Comparison of ENCODE assay signal across 10 cellular contexts in genomic region chr22:21003782-21004181, GRCh38. TPM values are rescaled to one million over a fixed set of nuclear protein-coding genes. Genes with fewer than 3 reads are reported as not detected.
DNase-seq lines count a peak whose midpoint lies in the region; ATAC-seq and TF ChIP-seq lines count a peak whose summit lies in the region.
"Had no signal": no experiment of that assay in that cellular context is flagged by ENCODE, and none has a peak within 500 bp of the region (broad histone marks: within the 10 kb centered on the region; RNA-seq: fewer than 3 reads in every experiment).

No MANE protein-coding gene starts in this region.

- peaks cover 15% of the 10 kb centered on the region for H3K4me1 Mint-ChIP-seq in activated T-helper 2 cell treated with anti-CD3 and anti-CD28 coated beads, Interferon-gamma antibody, Interleukin-2, Interleukin-4, amounts not matched to agents 10 μg/mL and 5 μg/mL and 100 μg/mL, durations not matched to agents 14 hours and 24 hours and 36 hours (ENCODE audit: low read depth)
- peaks cover 16 to 40% (median 29%) of the 10 kb centered on the region in 3 donors for H3K4me1 Mint-ChIP-seq in naive B cell

- peaks cover 33 to 42% (median 37%) of the 10 kb centered on the region in 10 experiments for H3K4me1 ChIP-seq in BLaER1 treated with 17β-estradiol and CSF1 and Interleukin-3, amounts not matched to agents 10 nM and 100 nM
- H3K4me1 ChIP-seq in HCT116 (ENCODE audit: control insufficient read depth in 1 of 2, insufficient read depth in 2 of 2, low read length in 2 of 2) (peaks cover 17 to 28% of the 10 kb centered on the region in 2 experiments), heart left ventricle (peaks cover 3 to 36% (median 30%) of the 10 kb centered on the region in 12 donors)

- peak overlapping the region; percentile 96 to 100 (median 99) for H3K4me2 ChIP-seq in BLaER1 treated with 17β-estradiol and CSF1 and Interleukin-3, amounts not matched to agents 10 nM and 100 nM
- H3K4me2 ChIP-seq in HCT116 (ENCODE audit: low read length), result peak overlapping the region; percentile 86

- peaks cover 12 to 20% (median 18%) of the 10 kb centered on the region in 11 experiments; a peak in 21 of 22 replicates for H3K36me3 ChIP-seq in BLaER1 treated with 17β-estradiol and CSF1 and Interleukin-3, amounts not matched to agents 10 nM and 100 nM
- peaks cover 3 to 11% of the 10 kb centered on the region in 2 experiments; a peak in 3 of 4 replicates for H3K36me3 ChIP-seq in HCT116 (ENCODE audit: control insufficient read depth in 1 of 2, insufficient read depth in 2 of 2, low read length in 2 of 2)
- H3K36me3 ChIP-seq in heart left ventricle, result peaks cover 0 to 17% (median 15%) of the 10 kb centered on the region in 9 donors

- H3K27me3 ChIP-seq in BLaER1 treated with 17β-estradiol and CSF1 and Interleukin-3, amounts not matched to agents 10 nM and 100 nM, result no peaks in the 10 kb centered on the region
- H3K27me3 ChIP-seq in HCT116 (ENCODE audit: insufficient read depth, low read length) (no peaks in the 10 kb centered on the region), heart left ventricle (no peaks in the 10 kb centered on the region)
- H3K27me3 ChIP-seq: right atrium auricular region had no signal

- CTCF ChIA-PET in HCT116 (lab: Charles Lee), result no interaction called here

- peaks cover 0 to 26% (median 21%) of the 10 kb centered on the region in 11 experiments; a peak in 17 of 22 replicates for H4K20me1 ChIP-seq in BLaER1 treated with 17β-estradiol and CSF1 and Interleukin-3, amounts not matched to agents 10 nM and 100 nM
- H4K20me1 ChIP-seq in HCT116 (ENCODE audit: insufficient read depth), result no peaks in the 10 kb centered on the region

- peaks cover 17% of the 10 kb centered on the region for H3K36me3 Mint-ChIP-seq in activated T-helper 2 cell treated with anti-CD3 and anti-CD28 coated beads, Interferon-gamma antibody, Interleukin-2, Interleukin-4, amounts not matched to agents 10 μg/mL and 5 μg/mL and 100 μg/mL, durations not matched to agents 14 hours and 24 hours and 36 hours (ENCODE audit: low read depth)
- no peaks in the 10 kb centered on the region for H3K36me3 Mint-ChIP-seq in naive B cell

- POLR2A ChIA-PET in HCT116 (lab: Charles Lee), result interaction anchor here (0.7 kb wide), 1 partner anchor 47 kb away, joined by 3 read pairs; no protein-coding TSS in a partner anchor

- TF ChIP-seq RAD21 in HCT116 (IDR thresholded peaks at IDR 0.05; ENCODE audit: low read depth), result no peak

- no TSS peak for BruUV-seq in HCT116 (replicated peaks; lab: Mats Ljungman, UMichigan)

- RAD21 ChIA-PET in HCT116 (lab: Charles Lee; ENCODE audit: low non-redundant PET in 1 of 2, low total read pairs in 2 of 2, uncharacterized antibody in 2 of 2, unreplicated experiment in 2 of 2), result no interaction called here

- TF ChIP-seq POLR2A in HCT116 (IDR thresholded peaks at IDR 0.05; ENCODE audit: borderline replicate concordance, extremely low read depth, insufficient read depth, insufficient read length) (no peak), heart left ventricle (IDR thresholded peaks at IDR 0.05) (no peak)

- no peaks in the 10 kb centered on the region for H3K9me3 Mint-ChIP-seq in activated T-helper 2 cell treated with anti-CD3 and anti-CD28 coated beads, Interferon-gamma antibody, Interleukin-2, Interleukin-4, amounts not matched to agents 10 μg/mL and 5 μg/mL and 100 μg/mL, durations not matched to agents 14 hours and 24 hours and 36 hours
- H3K9me3 Mint-ChIP-seq in naive B cell, result no peaks in the 10 kb centered on the region

- no peak overlapping the region for H3K27ac ChIP-seq in BLaER1 treated with 17β-estradiol and CSF1 and Interleukin-3, amounts not matched to agents 10 nM and 100 nM
- H3K27ac ChIP-seq in HCT116 (ENCODE audit: low read depth, low read length), result peak overlapping the region; percentile 97; the same call in 1 of the 2 replicates
- peak overlapping the region in 2 of 12 donors; percentile 94 to 98 for H3K27ac ChIP-seq in heart left ventricle

- H3K27me3 Mint-ChIP-seq in activated T-helper 2 cell treated with anti-CD3 and anti-CD28 coated beads, Interferon-gamma antibody, Interleukin-2, Interleukin-4, amounts not matched to agents 10 μg/mL and 5 μg/mL and 100 μg/mL, durations not matched to agents 14 hours and 24 hours and 36 hours (ENCODE audit: low read depth), result no peaks in the 10 kb centered on the region
- H3K27me3 Mint-ChIP-seq in naive B cell, result no peaks in the 10 kb centered on the region

- H3K4me3 ChIP-seq in BLaER1 treated with 17β-estradiol and CSF1 and Interleukin-3, amounts not matched to agents 10 nM and 100 nM, result peak overlapping the region in 4 of 10 experiments; percentile 70 to 79 (median 77); a peak in 4 of 20 replicates
- no peak overlapping the region for H3K4me3 ChIP-seq in HCT116 (replicated peaks in 1 of 2; ENCODE audit: low read depth in 1 of 2, low read length in 2 of 2)
- H3K4me3 ChIP-seq in heart left ventricle, result no peak overlapping the region

- TF ChIP-seq CTCF in HCT116 (IDR thresholded peaks at IDR 0.05 in 2 of 3, conservative IDR thresholded peaks at IDR 0.05 in 1 of 3; ENCODE audit: borderline replicate concordance in 1 of 3, insufficient read depth in 1 of 3, low read depth in 2 of 3, low read length in 2 of 3) (no peak), heart left ventricle (IDR thresholded peaks at IDR 0.05) (no peak)

- H2AFZ ChIP-seq in HCT116 (ENCODE audit: low read depth, low read length, poor library complexity, severe bottlenecking), result no peak overlapping the region

- no peaks in the 10 kb centered on the region for H3K9me2 ChIP-seq in HCT116 (ENCODE audit: insufficient read depth)

- no peaks in the 10 kb centered on the region for H3K9me3 ChIP-seq in BLaER1 treated with 17β-estradiol and CSF1 and Interleukin-3, amounts not matched to agents 10 nM and 100 nM (replicated peaks in 1 of 11)
- H3K9me3 ChIP-seq in HCT116 (ENCODE audit: control insufficient read depth in 1 of 2, insufficient read depth in 1 of 2, low read depth in 1 of 2, low read length in 2 of 2), result no peaks in the 10 kb centered on the region
- no peaks in the 10 kb centered on the region for H3K9me3 ChIP-seq in heart left ventricle
- H3K9me3 ChIP-seq: right atrium auricular region had no signal

- no peak for ATAC-seq in HCT116
- no peak for ATAC-seq in naive B cell (ENCODE audit: low read depth in 2 of 2)
- no peak for ATAC-seq in heart left ventricle

- DNase-seq in HCT116 (ENCODE audit: low read depth, low spot score) (no peak), naive B cell (no peak), HuH-7.5 (ENCODE audit: low spot score) (no peak), NCI-H1694 (lab: John Stamatoyannopoulos, UW) (no peak), HT-29 (ENCODE audit: low spot score) (no peak), heart left ventricle (no peak)
- no peak for DNase-seq in activated T-helper 2 cell treated with anti-CD3 and anti-CD28 coated beads, Interferon-gamma antibody, Interleukin-2, Interleukin-4, amounts not matched to agents 10 μg/mL and 5 μg/mL and 100 μg/mL, durations not matched to agents 14 hours and 24 hours and 36 hours (ENCODE audit: low spot score)

- peaks cover 38% of the 10 kb centered on the region for H3K79me2 ChIP-seq in HCT116 (ENCODE audit: insufficient read depth, low read length)

- peak overlapping the region in 6 of 11 experiments; percentile 3 to 98 (median 95); a peak in 6 of 22 replicates for H3K9ac ChIP-seq in BLaER1 treated with 17β-estradiol and CSF1 and Interleukin-3, amounts not matched to agents 10 nM and 100 nM
- H3K9ac ChIP-seq in HCT116 (ENCODE audit: low read length), result no peak overlapping the region

- 79 to 89% (median 85%) methylated on average over 4 of the region's 4 CpGs for WGBS in heart left ventricle, 4 donors

- H3K4me3 Mint-ChIP-seq in activated T-helper 2 cell treated with anti-CD3 and anti-CD28 coated beads, Interferon-gamma antibody, Interleukin-2, Interleukin-4, amounts not matched to agents 10 μg/mL and 5 μg/mL and 100 μg/mL, durations not matched to agents 14 hours and 24 hours and 36 hours (ENCODE audit: low read depth), result peak overlapping the region; percentile 95
- peak overlapping the region in 7 of 8 donors; percentile 25 to 98 (median 96) for H3K4me3 Mint-ChIP-seq in naive B cell

- intact Hi-C loops in HCT116 (cut with micrococcal nuclease) (loop anchor here (2.0 kb wide), 1 partner anchor 21 kb away; the partner anchor contains the start of gene LZTR1), heart left ventricle (cut with DNase I) (loop anchor here in 3 of 10 donors (5.0 to 10.0 kb wide), 2 partner anchors 86 to 149 kb away; partner anchors contain the start of genes PI4KA (in 2 of the 3), SNAP29 (in 2 of the 3) and CRKL (in 1 of the 3))
- intact Hi-C loops in activated T-helper 2 cell treated with anti-CD3 and anti-CD28 coated beads, Interferon-gamma antibody, Interleukin-2, Interleukin-4, amounts not matched to agents 10 μg/mL and 5 μg/mL and 100 μg/mL, durations not matched to agents 14 hours and 24 hours and 36 hours (cut with micrococcal nuclease), result loop anchor here (5.0 kb wide), 2 partner anchors 86 to 886 kb away; partner anchors contain the start of genes CRKL, RANBP1 and TRMT2A

- H3K27ac Mint-ChIP-seq in activated T-helper 2 cell treated with anti-CD3 and anti-CD28 coated beads, Interferon-gamma antibody, Interleukin-2, Interleukin-4, amounts not matched to agents 10 μg/mL and 5 μg/mL and 100 μg/mL, durations not matched to agents 14 hours and 24 hours and 36 hours, result no peak overlapping the region
- peak overlapping the region in 5 of 6 donors; percentile 16 to 100 (median 80) for H3K27ac Mint-ChIP-seq in naive B cell

RNA-seq across cellular contexts. Expression of gene THAP7, which starts 1.9 kb away (rescaled TPM):
- total RNA-seq in HCT116 (2021; ENCODE audit: unreplicated experiment) (27.7 TPM), heart left ventricle (10 to 100 TPM; 15.3 to 39.0 (median 17.5) TPM)
- 21.6 and 25.5 TPM in 2 replicates for polyA plus RNA-seq in HCT116 (2012)
- 25.8 and 25.9 TPM in 2 replicates for total RNA-seq in activated T-helper 2 cell treated with anti-CD3 and anti-CD28 coated beads, Interferon-gamma antibody, Interleukin-2, Interleukin-4, amounts not matched to agents 10 μg/mL and 5 μg/mL and 100 μg/mL, durations not matched to agents 14 hours and 24 hours and 36 hours
- polyA plus RNA-seq in naive B cell (ENCODE audit: low read depth in 6 of 6) (10 to 100 TPM; 36.6 to 43.6 (median 40.9) TPM), heart left ventricle (10 to 100 TPM; 29.8 to 35.0 TPM)
- total RNA-seq in HT-29 (2014; rRNA removed; shearing (Covaris generic)), result 60.1 and 75.4 TPM in 2 replicates

RNA-seq across cellular contexts. Expression of gene P2RX6, which starts 11.2 kb away (rescaled TPM):
- 0.20 TPM for total RNA-seq in HCT116 (2021; ENCODE audit: unreplicated experiment)
- 0.04 and 0.07 TPM in 2 replicates for polyA plus RNA-seq in HCT116 (2012)
- 0.07 TPM in 1 of 2 replicates, not detected in the other for total RNA-seq in activated T-helper 2 cell treated with anti-CD3 and anti-CD28 coated beads, Interferon-gamma antibody, Interleukin-2, Interleukin-4, amounts not matched to agents 10 μg/mL and 5 μg/mL and 100 μg/mL, durations not matched to agents 14 hours and 24 hours and 36 hours
- under 1 TPM in 1 of 6 donors, not detected in 5; 0.44 TPM for polyA plus RNA-seq in naive B cell (ENCODE audit: low read depth in 6 of 6)
- 1.0 and 1.5 TPM in 2 replicates for total RNA-seq in HT-29 (2014; rRNA removed; shearing (Covaris generic))
- 1 to 10 TPM in 7 of 9 donors, under 1 TPM in 2; 0.21 to 4.8 (median 1.7) TPM for total RNA-seq in heart left ventricle
- polyA plus RNA-seq in heart left ventricle, result under 1 TPM; 0.06 to 0.72 TPM
- total RNA-seq: kidney epithelial cell had no signal

RNA-seq across cellular contexts. Expression of gene LZTR1, which starts 21.7 kb away (rescaled TPM):
- total RNA-seq in HCT116 (2021; ENCODE audit: unreplicated experiment), result 56.5 TPM
- polyA plus RNA-seq in HCT116 (2012), result 23.9 and 24.7 TPM in 2 replicates
- total RNA-seq in activated T-helper 2 cell treated with anti-CD3 and anti-CD28 coated beads, Interferon-gamma antibody, Interleukin-2, Interleukin-4, amounts not matched to agents 10 μg/mL and 5 μg/mL and 100 μg/mL, durations not matched to agents 14 hours and 24 hours and 36 hours, result 64.7 and 68.4 TPM in 2 replicates
- polyA plus RNA-seq in naive B cell (ENCODE audit: low read depth in 6 of 6), result 10 to 100 TPM in 2 of 6 donors, 1 to 10 TPM in 4; 3.6 to 15.0 (median 9.3) TPM
- 27.5 and 35.1 TPM in 2 replicates for total RNA-seq in HT-29 (2014; rRNA removed; shearing (Covaris generic))
- total RNA-seq in heart left ventricle, result 10 to 100 TPM; 18.4 to 41.9 (median 26.6) TPM
- polyA plus RNA-seq in heart left ventricle, result 10 to 100 TPM; 18.4 to 29.3 TPM

RNA-seq across cellular contexts. Expression of gene SLC7A4, which starts 28.6 kb away (rescaled TPM):
- total RNA-seq in HCT116 (2021; ENCODE audit: unreplicated experiment) (not detected), heart left ventricle (1 to 10 TPM in 1 of 9 donors, under 1 TPM in 2, not detected in 6; 0.24 to 2.8 (median 0.31) TPM)
- polyA plus RNA-seq in HCT116 (2012), result not detected in 2 replicates
- 0.07 TPM in 1 of 2 replicates, not detected in the other for total RNA-seq in activated T-helper 2 cell treated with anti-CD3 and anti-CD28 coated beads, Interferon-gamma antibody, Interleukin-2, Interleukin-4, amounts not matched to agents 10 μg/mL and 5 μg/mL and 100 μg/mL, durations not matched to agents 14 hours and 24 hours and 36 hours
- polyA plus RNA-seq in naive B cell (ENCODE audit: low read depth in 6 of 6) (not detected), heart left ventricle (not detected)
- not detected in 2 replicates for total RNA-seq in HT-29 (2014; rRNA removed; shearing (Covaris generic))

RNA-seq across cellular contexts. Expression of gene AIFM3, which starts 36.7 kb away (rescaled TPM):
- 9.7 TPM for total RNA-seq in HCT116 (2021; ENCODE audit: unreplicated experiment)
- polyA plus RNA-seq in HCT116 (2012), result 5.6 and 5.8 TPM in 2 replicates
- 0.23 and 0.30 TPM in 2 replicates for total RNA-seq in activated T-helper 2 cell treated with anti-CD3 and anti-CD28 coated beads, Interferon-gamma antibody, Interleukin-2, Interleukin-4, amounts not matched to agents 10 μg/mL and 5 μg/mL and 100 μg/mL, durations not matched to agents 14 hours and 24 hours and 36 hours
- under 1 TPM in 2 of 6 donors, not detected in 4; 0.26 to 0.82 TPM for polyA plus RNA-seq in naive B cell (ENCODE audit: low read depth in 6 of 6)
- 30.9 and 41.7 TPM in 2 replicates for total RNA-seq in HT-29 (2014; rRNA removed; shearing (Covaris generic))
- 1 to 10 TPM in 2 of 9 donors, under 1 TPM in 5, not detected in 2; 0.25 to 3.0 (median 0.49) TPM for total RNA-seq in heart left ventricle
- under 1 TPM; 0.28 to 0.69 TPM for polyA plus RNA-seq in heart left ventricle
